In genomic region chr2:99399795-99400194, GRCh38 we compare ENCODE assay signal across 17 cellular contexts.
A peak's percentile ranks its signal among the peaks of the same experiment; 100 is the strongest.
DNase-seq lines count a peak whose midpoint lies in the region; ATAC-seq, FAIRE-seq and TF ChIP-seq lines count a peak whose summit lies in the region.
"Had no signal": no experiment of that assay in that cellular context is flagged by ENCODE, and none has a peak within 500 bp of the region (broad histone marks: within the 10 kb centered on the region; RNA-seq: fewer than 3 reads in every experiment).

No MANE protein-coding gene starts in this region.

- CTCF ChIA-PET in MCF 10A (lab: Yijun Ruan, JAX), result no interaction called here
- CTCF ChIA-PET in Caco-2 (lab: Charles Lee), result no interaction called here
- CTCF ChIA-PET in activated CD4-positive, alpha-beta T cell treated with anti-CD3 and anti-CD28 coated beads, Interleukin-2, amount 10 ng/mL, durations not matched to agents 7 days and 5 days (lab: Charles Lee), result interaction anchor here (1.9 kb wide), 2 partner anchors 11 to 13 kb away, joined by 4 to 5 read pairs; no protein-coding TSS in a partner anchor

- H3K4me3 Mint-ChIP-seq in MCF 10A (ENCODE audit: unreplicated experiment) (no peak overlapping the region), Caco-2 (ENCODE audit: unreplicated experiment) (no peak overlapping the region), memory B cell (no peak overlapping the region)
- no peak overlapping the region for H3K4me3 Mint-ChIP-seq in activated CD4-positive, alpha-beta T cell treated with anti-CD3 and anti-CD28 coated beads, Interleukin-2, amount 10 ng/mL, durations not matched to agents 7 days and 5 days
- H3K4me3 Mint-ChIP-seq: CD14-positive monocyte, IgD-negative memory B cell had no signal

- H3K27me3 ChIP-seq in breast epithelium (no peaks in the 10 kb centered on the region), Caco-2 (replicated peaks; ENCODE audit: control insufficient read depth, insufficient read depth, low read length) (no peaks in the 10 kb centered on the region), GM23248 (replicated peaks; ENCODE audit: insufficient read depth) (no peaks in the 10 kb centered on the region)

- no peak for TF ChIP-seq POLR2A in breast epithelium (IDR thresholded peaks at IDR 0.05)

- no peak overlapping the region for H3K9ac ChIP-seq in GM23248

- peaks cover 61% of the 10 kb centered on the region for H3F3A ChIP-seq in GM23248 (ENCODE audit: insufficient read depth)

- no peaks in the 10 kb centered on the region for H3K9me2 ChIP-seq in GM23248 (ENCODE audit: insufficient read depth)

- H3K9me3 ChIP-seq in breast epithelium (no peaks in the 10 kb centered on the region), Caco-2 (no peaks in the 10 kb centered on the region), GM23248 (ENCODE audit: low read depth) (no peaks in the 10 kb centered on the region)

- FAIRE-seq in frontal cortex (lab: Jason Lieb, UNC), result no peak
- FAIRE-seq: RCC 7860 had no signal

- H3K27ac ChIP-seq in breast epithelium, result no peak overlapping the region
- H3K27ac ChIP-seq in VCaP, result peak overlapping the region; percentile 20
- H3K27ac ChIP-seq in GM23248, result no peak overlapping the region

- TF ChIP-seq CTCF in MCF 10A (IDR thresholded peaks at IDR 0.05; ENCODE audit: unreplicated experiment), result no peak
- no peak for TF ChIP-seq CTCF in breast epithelium (IDR thresholded peaks at IDR 0.05)
- TF ChIP-seq CTCF in Caco-2 (IDR thresholded peaks at IDR 0.05; ENCODE audit: insufficient read depth in 1 of 2, low read depth in 1 of 2, low read length in 1 of 2, severe bottlenecking in 1 of 2, unreplicated experiment in 1 of 2), result no peak
- no peak for TF ChIP-seq CTCF in VCaP (conservative IDR thresholded peaks at IDR 0.05)

- H3K36me3 ChIP-seq in breast epithelium (peaks cover 3% of the 10 kb centered on the region), Caco-2 (ENCODE audit: control insufficient read depth, insufficient read depth, low read length) (peaks cover 11% of the 10 kb centered on the region), GM23248 (ENCODE audit: low read depth) (peaks cover 78% of the 10 kb centered on the region)

- no peak for ATAC-seq in memory B cell (ENCODE audit: low read depth)

- H3K4me2 ChIP-seq in GM23248 (ENCODE audit: unreplicated experiment), result no peak overlapping the region

- POLR2A ChIA-PET in MCF 10A (lab: Yijun Ruan, JAX) (interaction anchor here (0.8 to 1.2 kb wide), 5 partner anchors 15 to 104 kb away, joined by 3 to 4 read pairs (median 3); no protein-coding TSS in a partner anchor), Caco-2 (lab: Charles Lee) (no interaction called here)
- POLR2A ChIA-PET in activated CD4-positive, alpha-beta T cell treated with anti-CD3 and anti-CD28 coated beads, Interleukin-2, amount 10 ng/mL, durations not matched to agents 7 days and 5 days (lab: Charles Lee), result interaction anchor here (0.5 kb wide), 1 partner anchor 18 kb away, joined by 4 read pairs; no protein-coding TSS in a partner anchor

- no peak overlapping the region for H3K4me3 ChIP-seq in breast epithelium
- no peak overlapping the region for H3K4me3 ChIP-seq in Caco-2 (ENCODE audit: low read depth, low read length)
- no peak overlapping the region for H3K4me3 ChIP-seq in GM23248

- H3K9me3 Mint-ChIP-seq in MCF 10A (ENCODE audit: unreplicated experiment), result no peaks in the 10 kb centered on the region
- no peaks in the 10 kb centered on the region for H3K9me3 Mint-ChIP-seq in Caco-2 (ENCODE audit: unreplicated experiment)
- H3K9me3 Mint-ChIP-seq in memory B cell, result no peaks in the 10 kb centered on the region
- no peaks in the 10 kb centered on the region for H3K9me3 Mint-ChIP-seq in activated CD4-positive, alpha-beta T cell treated with anti-CD3 and anti-CD28 coated beads, Interleukin-2, amount 10 ng/mL, durations not matched to agents 7 days and 5 days
- H3K9me3 Mint-ChIP-seq: CD14-positive monocyte, IgD-negative memory B cell had no signal

- H3K4me1 ChIP-seq in breast epithelium (no peaks in the 10 kb centered on the region), Caco-2 (peaks cover 10% of the 10 kb centered on the region; the same call in 1 of the 2 replicates), GM23248 (ENCODE audit: insufficient read depth) (peaks cover 14% of the 10 kb centered on the region)

- in situ Hi-C loops in GM23248 (cut with MboI), result no loop called here

- DNase-seq in MCF 10A (ENCODE audit: unreplicated experiment), result no peak
- no peak for DNase-seq in breast epithelium (ENCODE audit: low spot score in 2 of 2)
- no peak for DNase-seq in Caco-2
- DNase-seq in memory B cell (ENCODE audit: low spot score in 2 of 2), result no peak
- no peak for DNase-seq in frontal cortex (ENCODE audit: low spot score in 2 of 2)
- DNase-seq in GM23248, result no peak
- DNase-seq in activated CD4-positive, alpha-beta T cell treated with anti-CD3 and anti-CD28 coated beads, Interleukin-2, amount 10 ng/mL, durations not matched to agents 7 days and 5 days, result no peak
- DNase-seq: DMS53, H7, NCI-H1105 treated with DMSO at 0.1 percent for 48 hours, NCI-H1694 treated with DMSO at 0.1 percent for 48 hours, NCI-H526 treated with DMSO at 0.1 percent for 48 hours, Right ventricle myocardium superior had no signal

- H3K27ac Mint-ChIP-seq in MCF 10A (ENCODE audit: low read depth, unreplicated experiment) (peak overlapping the region; percentile 5), Caco-2 (ENCODE audit: unreplicated experiment) (peak overlapping the region; percentile 11), memory B cell (peak overlapping the region; percentile 62)
- H3K27ac Mint-ChIP-seq in activated CD4-positive, alpha-beta T cell treated with anti-CD3 and anti-CD28 coated beads, Interleukin-2, amount 10 ng/mL, durations not matched to agents 7 days and 5 days, result no peak overlapping the region

- H3K79me2 ChIP-seq in GM23248 (ENCODE audit: insufficient read depth), result no peaks in the 10 kb centered on the region

- H3K27me3 Mint-ChIP-seq in MCF 10A (ENCODE audit: insufficient read depth, unreplicated experiment) (no peaks in the 10 kb centered on the region), Caco-2 (ENCODE audit: insufficient read depth, unreplicated experiment) (no peaks in the 10 kb centered on the region), memory B cell (no peaks in the 10 kb centered on the region)
- H3K27me3 Mint-ChIP-seq in activated CD4-positive, alpha-beta T cell treated with anti-CD3 and anti-CD28 coated beads, Interleukin-2, amount 10 ng/mL, durations not matched to agents 7 days and 5 days, result no peaks in the 10 kb centered on the region
- H3K27me3 Mint-ChIP-seq: IgD-negative memory B cell had no signal

- no peak overlapping the region for H2AFZ ChIP-seq in GM23248

- H3K36me3 Mint-ChIP-seq in MCF 10A (ENCODE audit: insufficient read depth, unreplicated experiment), result peaks cover 100% of the 10 kb centered on the region
- peaks cover 98% of the 10 kb centered on the region for H3K36me3 Mint-ChIP-seq in Caco-2 (ENCODE audit: insufficient read depth, unreplicated experiment)
- peaks cover 27% of the 10 kb centered on the region for H3K36me3 Mint-ChIP-seq in memory B cell
- H3K36me3 Mint-ChIP-seq in activated CD4-positive, alpha-beta T cell treated with anti-CD3 and anti-CD28 coated beads, Interleukin-2, amount 10 ng/mL, durations not matched to agents 7 days and 5 days (ENCODE audit: low read depth), result peaks cover 63% of the 10 kb centered on the region

- 68 to 72% methylated on average over 2 of the region's 2 CpGs for WGBS in GM23248 (ENCODE audit: low coverage in 1 of 2, low lambda C conversion rate in 2 of 2, missing lambda C conversion rate in 2 of 2), 2 experiments

- H3K4me1 Mint-ChIP-seq in MCF 10A (ENCODE audit: insufficient read depth, unreplicated experiment), result peaks cover 6% of the 10 kb centered on the region
- peaks cover 16% of the 10 kb centered on the region for H3K4me1 Mint-ChIP-seq in Caco-2 (ENCODE audit: low read depth, unreplicated experiment)
- H3K4me1 Mint-ChIP-seq in memory B cell, result no peaks in the 10 kb centered on the region
- H3K4me1 Mint-ChIP-seq in activated CD4-positive, alpha-beta T cell treated with anti-CD3 and anti-CD28 coated beads, Interleukin-2, amount 10 ng/mL, durations not matched to agents 7 days and 5 days, result peaks cover 11% of the 10 kb centered on the region
- H3K4me1 Mint-ChIP-seq: CD14-positive monocyte, IgD-negative memory B cell had no signal

- no peaks in the 10 kb centered on the region for H4K20me1 ChIP-seq in GM23248 (ENCODE audit: insufficient read depth)

- BruUV-seq in MCF 10A (replicated peaks; lab: Mats Ljungman, UMichigan) (no TSS peak), Caco-2 (replicated peaks; lab: Mats Ljungman, UMichigan) (no TSS peak)

- intact Hi-C loops in MCF 10A (cut with micrococcal nuclease) (no loop called here), breast epithelium (cut with DNase I; ENCODE audit: low total_unique reads) (no loop called here), Caco-2 (cut with micrococcal nuclease; ENCODE audit: unreplicated experiment) (loop anchor here (10.0 kb wide), 1 partner anchor 315 kb away; no protein-coding TSS in a partner anchor)
